Comparison of ENCODE assay signal across 22 cellular contexts in the genomic region with DNA sequence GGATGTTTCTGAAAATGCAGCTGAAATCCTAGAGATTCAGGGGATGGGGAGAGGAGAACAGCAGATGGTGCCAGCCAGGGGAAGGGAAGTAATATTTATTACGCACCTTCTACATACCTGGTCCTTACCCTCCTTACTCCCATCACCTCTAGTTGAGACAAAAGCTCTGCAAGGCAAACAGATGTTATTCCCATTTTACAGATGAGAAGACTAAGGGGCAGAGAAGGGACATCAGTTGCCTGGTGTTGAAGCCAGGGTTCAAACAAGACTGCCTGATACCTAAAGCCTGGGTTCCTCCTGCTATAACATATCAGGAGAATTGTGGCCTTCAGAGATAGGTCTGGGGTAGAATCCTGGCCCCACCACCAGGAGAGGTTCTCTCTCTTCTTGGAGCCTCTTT. TPM values are rescaled to one million over a fixed set of nuclear protein-coding genes. Genes with fewer than 3 reads are reported as not detected.
DNase-seq lines count a peak whose midpoint lies in the region; ATAC-seq, FAIRE-seq and TF ChIP-seq lines count a peak whose summit lies in the region.
"Had no signal": no experiment of that assay in that cellular context is flagged by ENCODE, and none has a peak within 500 bp of the region (broad histone marks: within the 10 kb centered on the region; RNA-seq: fewer than 3 reads in every experiment).

No MANE protein-coding gene starts in this region.

- peaks cover 24% of the 10 kb centered on the region for H3K4me1 Mint-ChIP-seq in stimulated activated memory B cell treated with anti-CD40 and anti-IgM and Interleukin-4, amounts not matched to agents 10 μg/mL and 1 μg/mL and 100 μg/mL, for 72 hours

- no peaks in the 10 kb centered on the region for H3K27me3 Mint-ChIP-seq in stimulated activated memory B cell treated with anti-CD40 and anti-IgM and Interleukin-4, amounts not matched to agents 10 μg/mL and 1 μg/mL and 100 μg/mL, for 72 hours

- TF ChIP-seq RAD21 in A549 (conservative IDR thresholded peaks at IDR 0.05 in 1 of 2, IDR thresholded peaks at IDR 0.05 in 1 of 2): no peak
- TF ChIP-seq RAD21 in K562 (CRISPR knock-in tag; conservative IDR thresholded peaks at IDR 0.05 in 1 of 2, IDR thresholded peaks at IDR 0.05 in 1 of 2): no peak
- TF ChIP-seq RAD21 in liver (IDR thresholded peaks at IDR 0.05): no peak

- H3K9ac ChIP-seq in K562 (ENCODE audit: insufficient read depth in 1 of 2, low read depth in 2 of 2, low read length in 2 of 2) (no peak overlapping the region), liver (ENCODE audit: low read depth in 1 of 2, low read length in 2 of 2) (no peak overlapping the region)
- H3K9ac ChIP-seq: GM23248 had no signal

- in situ Hi-C loops in K562 (cut with MboI): no loop called here

- POLR2A ChIA-PET in A549 (lab: Yijun Ruan, JAX): no interaction called here
- POLR2A ChIA-PET in K562 (lab: Yijun Ruan, JAX): interaction anchor here (0.7 to 1.1 kb wide), 4 partner anchors 8 to 186 kb away, joined by 3 to 4 read pairs (median 4); no protein-coding TSS in a partner anchor

- H2AFZ ChIP-seq in K562 (ENCODE audit: low read depth, low read length): no peak overlapping the region
- H2AFZ ChIP-seq: GM23248 had no signal

- H3K9me3 ChIP-seq in A549: no peaks in the 10 kb centered on the region
- H3K9me3 ChIP-seq in K562 (replicated peaks; ENCODE audit: control insufficient read depth, insufficient read depth, low read depth, low read length): no peaks in the 10 kb centered on the region
- no peaks in the 10 kb centered on the region for H3K9me3 ChIP-seq in liver (ENCODE audit: control insufficient read depth in 4 of 4, low read length in 3 of 4)
- H3K9me3 ChIP-seq: BE2C had no signal

- H4K20me1 ChIP-seq in K562 (replicated peaks; ENCODE audit: control insufficient read depth, insufficient read depth, low read length): no peaks in the 10 kb centered on the region

- FAIRE-seq in A549 (lab: Jason Lieb, UNC) (no peak), K562 (lab: Jason Lieb, UNC) (no peak)
- FAIRE-seq: G401.6, GM12891, GM19239, H54 had no signal

- no peaks in the 10 kb centered on the region for H3K79me2 ChIP-seq in K562 (ENCODE audit: control insufficient read depth, insufficient read depth, low read length)

- H3K4me3 Mint-ChIP-seq in stimulated activated memory B cell treated with anti-CD40 and anti-IgM and Interleukin-4, amounts not matched to agents 10 μg/mL and 1 μg/mL and 100 μg/mL, for 72 hours: no peak overlapping the region
- H3K4me3 Mint-ChIP-seq: CD4-positive, CD25-positive, alpha-beta regulatory T cell; CD8-positive, alpha-beta memory T cell had no signal

- DNase-seq in A549 (ENCODE audit: low read depth in 1 of 2, low spot score in 1 of 2) (no peak), K562 (ENCODE audit: extremely low read depth in 1 of 4, low spot score in 3 of 4) (no peak)
- DNase-seq: ACHN; BE2C; C1 segment of cervical spinal cord; CD4-positive, CD25-positive, alpha-beta regulatory T cell; CD8-positive, alpha-beta memory T cell; COR-L47; DMS 273 treated with DMSO at 0.1 percent for 48 hours; DMS53; DND-41; EL; HCEC 1CT had no signal

- CTCF ChIA-PET in A549 (lab: Yijun Ruan, JAX) (interaction anchor here (1.2 to 13.6 kb wide), 4 partner anchors 109 to 694 kb away, joined by 4 to 229 read pairs (median 9); no protein-coding TSS in a partner anchor), K562 (lab: Yijun Ruan, JAX; ENCODE audit: low intra/inter-chr PET ratio) (no interaction called here)

- H3K27ac ChIP-seq in A549 (peak overlapping the region; percentile 46 to 76; a peak in 3 of 6 replicates), K562 (ENCODE audit: extremely low read depth, low read depth, low read length) (no peak overlapping the region), liver (ENCODE audit: low read depth in 1 of 2, low read length in 2 of 2) (peak overlapping the region; percentile 0 to 25)
- H3K27ac ChIP-seq: GM23248 had no signal

- TF ChIP-seq EP300 in A549 (IDR thresholded peaks at IDR 0.05): no peak
- TF ChIP-seq EP300 in K562 (IDR thresholded peaks at IDR 0.05; ENCODE audit: low read length): no peak

- H3K4me1 ChIP-seq in A549 (peaks cover 34% of the 10 kb centered on the region), K562 (replicated peaks in 1 of 2; ENCODE audit: control insufficient read depth in 2 of 2, insufficient read depth in 2 of 2, low read length in 2 of 2) (peaks cover 0 to 11% of the 10 kb centered on the region in 2 experiments; a peak in 4 of 5 replicates), liver (ENCODE audit: control insufficient read depth in 4 of 4, insufficient read depth in 4 of 4, low read length in 3 of 4) (peaks cover 4 to 28% (median 22%) of the 10 kb centered on the region in 4 donors)

- 95% methylated on average over 1 of the region's 1 CpG for whole genome bisulfite sequencing in A549 (ENCODE audit: missing lambda C conversion rate)
- 50% methylated on average over 1 of the region's 1 CpG for WGBS in K562 (ENCODE audit: insufficient coverage, low coverage, missing lambda C conversion rate)
- WGBS in liver: 94% methylated on average over 1 of the region's 1 CpG

- TF ChIP-seq POLR2A in A549 (IDR thresholded peaks at IDR 0.05; ENCODE audit: low read length) (no peak), K562 (conservative IDR thresholded peaks at IDR 0.05) (no peak)

- H3K36me3 ChIP-seq in K562 (ENCODE audit: control insufficient read depth, insufficient read depth, low read length): no peaks in the 10 kb centered on the region
- no peaks in the 10 kb centered on the region for H3K36me3 ChIP-seq in liver (ENCODE audit: control insufficient read depth in 4 of 4, insufficient read depth in 3 of 4, low read depth in 1 of 4, low read length in 3 of 4)
- H3K36me3 ChIP-seq: BE2C had no signal

- no peak for TF ChIP-seq CTCF in A549 (IDR thresholded peaks at IDR 0.05)
- no peak for TF ChIP-seq CTCF in K562 (IDR thresholded peaks at IDR 0.05 in 2 of 3, conservative IDR thresholded peaks at IDR 0.05 in 1 of 3; ENCODE audit: insufficient read depth in 2 of 3, low read depth in 1 of 3, low read length in 3 of 3)
- TF ChIP-seq CTCF in liver (IDR thresholded peaks at IDR 0.05; ENCODE audit: low read depth, low read length, missing input control): no peak

- no peak for ATAC-seq in A549
- ATAC-seq in K562: no peak
- no peak for ATAC-seq in stimulated activated memory B cell treated with anti-CD40 and anti-IgM and Interleukin-4, amounts not matched to agents 10 μg/mL and 1 μg/mL and 100 μg/mL, for 72 hours
- no peak for ATAC-seq in GM21447 (IDR thresholded peaks at IDR 0.05; ENCODE audit: unreplicated experiment)
- no peak for ATAC-seq in HG02763 (IDR thresholded peaks at IDR 0.05; ENCODE audit: unreplicated experiment)

- no peaks in the 10 kb centered on the region for H3K9me1 ChIP-seq in K562 (ENCODE audit: control insufficient read depth, insufficient read depth, low read length)

- H3K4me3 ChIP-seq in A549 (no peak overlapping the region), K562 (no peak overlapping the region), liver (ENCODE audit: low read depth in 1 of 3, low read length in 3 of 3) (no peak overlapping the region)
- H3K4me3 ChIP-seq: GM23248 had no signal

- no peaks in the 10 kb centered on the region for H3K36me3 Mint-ChIP-seq in stimulated activated memory B cell treated with anti-CD40 and anti-IgM and Interleukin-4, amounts not matched to agents 10 μg/mL and 1 μg/mL and 100 μg/mL, for 72 hours
- H3K36me3 Mint-ChIP-seq: CD4-positive, CD25-positive, alpha-beta regulatory T cell; CD8-positive, alpha-beta memory T cell had no signal

- H3K9me3 Mint-ChIP-seq in stimulated activated memory B cell treated with anti-CD40 and anti-IgM and Interleukin-4, amounts not matched to agents 10 μg/mL and 1 μg/mL and 100 μg/mL, for 72 hours: no peaks in the 10 kb centered on the region
- H3K9me3 Mint-ChIP-seq: CD4-positive, CD25-positive, alpha-beta regulatory T cell; CD8-positive, alpha-beta memory T cell had no signal

- BruUV-seq in K562 (replicated peaks; lab: Mats Ljungman, UMichigan): no TSS peak

- H3K27ac Mint-ChIP-seq in stimulated activated memory B cell treated with anti-CD40 and anti-IgM and Interleukin-4, amounts not matched to agents 10 μg/mL and 1 μg/mL and 100 μg/mL, for 72 hours: peak overlapping the region; percentile 80
- H3K27ac Mint-ChIP-seq: CD4-positive, CD25-positive, alpha-beta regulatory T cell had no signal

- H3K4me2 ChIP-seq in A549 (no peak overlapping the region), K562 (ENCODE audit: insufficient read depth, low read length) (no peak overlapping the region)

- intact Hi-C loops in K562 (cut with micrococcal nuclease): loop anchor here (10.0 kb wide), 1 partner anchor 141 kb away; no protein-coding TSS in a partner anchor

- no peaks in the 10 kb centered on the region for H3K27me3 ChIP-seq in K562 (ENCODE audit: control insufficient read depth in 2 of 2, insufficient read depth in 2 of 2, low read length in 2 of 2)
- H3K27me3 ChIP-seq in liver (ENCODE audit: control insufficient read depth in 4 of 4, insufficient read depth in 4 of 4, low read length in 3 of 4): no peaks in the 10 kb centered on the region
- H3K27me3 ChIP-seq: BE2C had no signal

TF ChIP-seq in liver, 16 proteins besides CTCF, POLR2A, EP300 and RAD21 (continues in another document):
- TF ChIP-seq FOXA2 (IDR thresholded peaks at IDR 0.05): no peak

RNA-seq across cellular contexts. Expression of a gene that starts 7.3 kb away (rescaled TPM):
- 95.1 and 102 TPM in 2 replicates for polyA plus RNA-seq in A549 (2011; rRNA removed)
- 50.2 and 50.9 TPM in 2 replicates for polyA plus RNA-seq in A549 (2012; cell fraction: cytosol; rRNA removed)
- 34.5 and 40.0 TPM in 2 replicates for polyA plus RNA-seq in A549 (2012; cell fraction: nucleus; rRNA removed)
- 59.1 to 63.8 TPM (median 59.6 TPM) in 3 replicates for polyA plus RNA-seq in A549 (2017; fragmentation: RNase III; extraction: RNeasy Plus Mini Kit Qiagen cat#74134 plus additional on column Dnase treatment)
- polyA minus RNA-seq in A549 (2011; rRNA and poly(A)+ RNA removed): 43.2 and 55.0 TPM in 2 replicates
- 16.7 and 29.4 TPM in 2 replicates for total RNA-seq in K562 (2011; cell fraction: chromatin; rRNA removed; ENCODE audit: low replicate concordance)
- total RNA-seq in K562 (2011; cell fraction: nucleolus; rRNA removed): 12.8 and 14.3 TPM in 2 replicates
- 20.2 and 24.8 TPM in 2 replicates for total RNA-seq in K562 (2011; cell fraction: nucleoplasm; rRNA removed)
- total RNA-seq in K562 (2014; rRNA removed): 19.3 and 20.3 TPM in 2 replicates
- 20.2 and 22.6 TPM in 2 replicates for total RNA-seq in K562 (2014; rRNA removed; fragmentation: Illumina TruSeq; extraction: Trizol)
- 31.1 and 31.5 TPM in 2 replicates for total RNA-seq in K562 (2015; rRNA removed; fragmentation: Illumina TruSeq; extraction: Trizol)
- 17.9 and 22.0 TPM in 2 replicates for total RNA-seq in K562 (2021)
- polyA plus RNA-seq in K562 (2011; rRNA removed): 31.6 and 35.6 TPM in 2 replicates
- 12.4 and 22.2 TPM in 2 replicates for polyA plus RNA-seq in K562 (2011; cell fraction: cytosol; rRNA removed)
- 56.7 and 79.6 TPM in 2 replicates for polyA plus RNA-seq in K562 (2011; cell fraction: nucleus; rRNA removed)
- polyA plus RNA-seq in K562 (2012): 18.4 and 19.0 TPM in 2 replicates
- 22.0 and 24.6 TPM in 2 replicates for polyA plus RNA-seq in K562 (2014; fragmentation: Illumina TruSeq; extraction: Trizol)
- polyA plus RNA-seq in K562 (2014; fragmentation: Nextera tagmentation; extraction: Ambion mirVana): 10 to 100 TPM; 10.1 to 10.8 TPM
- 23.8 and 26.7 TPM in 2 replicates for polyA plus RNA-seq in K562 (2014; rRNA removed)
- polyA minus RNA-seq in K562 (2011; rRNA and poly(A)+ RNA removed): 29.3 and 39.7 TPM in 2 replicates
- 8.3 and 10.8 TPM in 2 replicates for polyA minus RNA-seq in K562 (2011; cell fraction: cytosol; rRNA and poly(A)+ RNA removed)
- polyA minus RNA-seq in K562 (2011; cell fraction: nucleus; rRNA and poly(A)+ RNA removed): 14.5 and 37.8 TPM in 2 replicates
- 10 to 100 TPM; 15.8 to 16.0 TPM for total RNA-seq in liver
- 10 to 100 TPM; 15.1 to 15.4 TPM for polyA plus RNA-seq in liver
